Comparison of ENCODE assay signal across 1 cellular context in the genomic region with DNA sequence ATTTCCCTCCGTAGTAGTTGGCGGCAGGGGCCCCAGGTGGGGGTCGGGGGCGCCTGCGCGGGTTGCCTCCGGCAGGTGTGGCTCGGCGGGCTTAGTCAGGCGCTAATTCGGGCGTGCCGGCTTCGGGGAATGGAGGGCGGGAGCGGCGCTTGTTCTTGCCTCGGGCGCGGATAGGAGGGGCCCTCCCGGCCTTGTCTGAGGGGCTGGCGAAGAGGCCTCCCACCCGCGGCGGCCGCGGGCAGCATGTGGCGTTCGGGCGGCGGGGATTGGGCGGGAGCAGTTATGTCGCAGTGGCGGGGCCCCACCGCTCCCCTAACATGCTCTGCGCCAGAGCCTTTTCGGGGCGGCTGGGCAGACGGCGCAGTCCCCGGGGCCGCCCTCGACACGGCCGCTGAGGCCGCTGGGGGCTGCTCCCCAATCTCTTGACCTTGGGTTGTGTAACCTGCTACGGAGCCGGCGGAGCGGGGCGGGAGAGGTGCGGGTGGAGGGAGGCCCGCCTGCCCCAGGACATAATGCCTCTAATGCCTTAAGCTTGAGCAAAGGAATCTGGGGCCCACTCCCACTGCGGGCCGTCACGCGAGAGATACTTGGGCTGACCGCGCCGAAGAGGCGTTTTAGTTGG.
TF ChIP-seq lines count a peak whose summit lies in the region.

No MANE protein-coding gene starts in this region.

TF ChIP-seq in K562, 482 proteins besides CTCF, POLR2A, EP300 and RAD21 (continued from another document and continues in another):
- TF ChIP-seq ZBTB11 (CRISPR knock-in tag; IDR thresholded peaks at IDR 0.05) (no peak), CAMTA2 (CRISPR knock-in tag; conservative IDR thresholded peaks at IDR 0.05) (no peak), CBX5 (IDR thresholded peaks at IDR 0.05; ENCODE audit: borderline replicate concordance, low read depth) (no peak), NR2C2 (CRISPR knock-in tag; IDR thresholded peaks at IDR 0.05) (no peak), NR2C2 (tag; IDR thresholded peaks at IDR 0.05) (no peak), IRF2 (CRISPR knock-in tag; IDR thresholded peaks at IDR 0.05) (no peak), THRB (CRISPR knock-in tag; conservative IDR thresholded peaks at IDR 0.05) (no peak), ZNF436 (CRISPR knock-in tag; IDR thresholded peaks at IDR 0.05) (no peak), ZNF75A (CRISPR knock-in tag; IDR thresholded peaks at IDR 0.05) (no peak), TAF9B (IDR thresholded peaks at IDR 0.05; ENCODE audit: partially characterized antibody) (no peak), TCF7 (IDR thresholded peaks at IDR 0.05; ENCODE audit: borderline replicate concordance) (no peak), RBBP5 (IDR thresholded peaks at IDR 0.05; ENCODE audit: borderline replicate concordance, insufficient read depth, low read length, poor library complexity, severe bottlenecking) (peak; percentile 79), MTA1 (IDR thresholded peaks at IDR 0.05; ENCODE audit: borderline replicate concordance) (no peak), RBFOX2 (IDR thresholded peaks at IDR 0.05; ENCODE audit: low read depth, low read length) (peak; percentile 89), ZBTB2 (IDR thresholded peaks at IDR 0.05) (no peak), GTF3C2 (IDR thresholded peaks at IDR 0.05; ENCODE audit: borderline replicate concordance, extremely low read depth, insufficient read length) (no peak), L3MBTL2 (IDR thresholded peaks at IDR 0.05) (no peak; the same call in 1 of the 2 replicates), ZFP30 (CRISPR knock-in tag; IDR thresholded peaks at IDR 0.05; ENCODE audit: borderline replicate concordance) (no peak), ZNF197 (CRISPR knock-in tag; IDR thresholded peaks at IDR 0.05; ENCODE audit: low read depth) (no peak), ZNF431 (CRISPR knock-in tag; IDR thresholded peaks at IDR 0.05) (peak; percentile 50; the same call in 1 of the 2 replicates), RBM15 (IDR thresholded peaks at IDR 0.05; ENCODE audit: insufficient read depth, low read length) (no peak), ZNF316 (IDR thresholded peaks at IDR 0.05) (no peak), CTCFL (IDR thresholded peaks at IDR 0.05; ENCODE audit: borderline replicate concordance, insufficient read depth, low read depth, low read length, poor library complexity, severe bottlenecking) (no peak), NCOA4 (IDR thresholded peaks at IDR 0.05; ENCODE audit: partially characterized antibody) (no peak), GABPA (tag; conservative IDR thresholded peaks at IDR 0.05; ENCODE audit: low read depth) (no peak), PHB (CRISPR knock-in tag; IDR thresholded peaks at IDR 0.05) (no peak), TGIF2 (CRISPR knock-in tag; IDR thresholded peaks at IDR 0.05) (peak; percentile 27; the same call in 1 of the 2 replicates), YY1 (IDR thresholded peaks at IDR 0.05; ENCODE audit: borderline replicate concordance in 1 of 3, control insufficient read depth in 1 of 3, extremely low read depth in 1 of 3, insufficient read depth in 3 of 3, insufficient read length in 1 of 3, insufficient replicate concordance in 2 of 3, low read depth in 1 of 3, low read length in 2 of 3) (peak in 1 of 3 experiments; percentile 2), EWSR1 (IDR thresholded peaks at IDR 0.05; ENCODE audit: borderline replicate concordance, low read depth, partially characterized antibody) (no peak), CHCHD3 (CRISPR knock-in tag; IDR thresholded peaks at IDR 0.05) (no peak), MAFF (IDR thresholded peaks at IDR 0.05; ENCODE audit: low read length) (no peak), RBM39 (optimal IDR thresholded peaks at IDR 0.05; ENCODE audit: low read depth, low read length) (no peak), ETV6 (IDR thresholded peaks at IDR 0.05; ENCODE audit: borderline replicate concordance in 1 of 2, low read depth in 2 of 2, low read length in 1 of 2) (no peak), ETV6 (CRISPR knock-in tag; IDR thresholded peaks at IDR 0.05; ENCODE audit: borderline replicate concordance) (0 out of 2 replicates have a peak, but pooled peaks have one; percentile 8), CBX2 (IDR thresholded peaks at IDR 0.05; ENCODE audit: insufficient read depth, low read length, poor library complexity, severe bottlenecking) (no peak), NFRKB (IDR thresholded peaks at IDR 0.05; ENCODE audit: low read depth) (no peak), NR4A1 (CRISPR knock-in tag; IDR thresholded peaks at IDR 0.05) (no peak), NR4A1 (tag; IDR thresholded peaks at IDR 0.05) (no peak), SOX6 (IDR thresholded peaks at IDR 0.05) (no peak), ADNP (tag; IDR thresholded peaks at IDR 0.05) (no peak)
- TF ChIP-seq, protein P1, sequence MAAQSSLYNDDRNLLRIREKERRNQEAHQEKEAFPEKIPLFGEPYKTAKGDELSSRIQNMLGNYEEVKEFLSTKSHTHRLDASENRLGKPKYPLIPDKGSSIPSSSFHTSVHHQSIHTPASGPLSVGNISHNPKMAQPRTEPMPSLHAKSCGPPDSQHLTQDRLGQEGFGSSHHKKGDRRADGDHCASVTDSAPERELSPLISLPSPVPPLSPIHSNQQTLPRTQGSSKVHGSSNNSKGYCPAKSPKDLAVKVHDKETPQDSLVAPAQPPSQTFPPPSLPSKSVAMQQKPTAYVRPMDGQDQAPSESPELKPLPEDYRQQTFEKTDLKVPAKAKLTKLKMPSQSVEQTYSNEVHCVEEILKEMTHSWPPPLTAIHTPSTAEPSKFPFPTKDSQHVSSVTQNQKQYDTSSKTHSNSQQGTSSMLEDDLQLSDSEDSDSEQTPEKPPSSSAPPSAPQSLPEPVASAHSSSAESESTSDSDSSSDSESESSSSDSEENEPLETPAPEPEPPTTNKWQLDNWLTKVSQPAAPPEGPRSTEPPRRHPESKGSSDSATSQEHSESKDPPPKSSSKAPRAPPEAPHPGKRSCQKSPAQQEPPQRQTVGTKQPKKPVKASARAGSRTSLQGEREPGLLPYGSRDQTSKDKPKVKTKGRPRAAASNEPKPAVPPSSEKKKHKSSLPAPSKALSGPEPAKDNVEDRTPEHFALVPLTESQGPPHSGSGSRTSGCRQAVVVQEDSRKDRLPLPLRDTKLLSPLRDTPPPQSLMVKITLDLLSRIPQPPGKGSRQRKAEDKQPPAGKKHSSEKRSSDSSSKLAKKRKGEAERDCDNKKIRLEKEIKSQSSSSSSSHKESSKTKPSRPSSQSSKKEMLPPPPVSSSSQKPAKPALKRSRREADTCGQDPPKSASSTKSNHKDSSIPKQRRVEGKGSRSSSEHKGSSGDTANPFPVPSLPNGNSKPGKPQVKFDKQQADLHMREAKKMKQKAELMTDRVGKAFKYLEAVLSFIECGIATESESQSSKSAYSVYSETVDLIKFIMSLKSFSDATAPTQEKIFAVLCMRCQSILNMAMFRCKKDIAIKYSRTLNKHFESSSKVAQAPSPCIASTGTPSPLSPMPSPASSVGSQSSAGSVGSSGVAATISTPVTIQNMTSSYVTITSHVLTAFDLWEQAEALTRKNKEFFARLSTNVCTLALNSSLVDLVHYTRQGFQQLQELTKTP (IDR thresholded peaks at IDR 0.05; ENCODE audit: low read depth in 1 of 2, partially characterized antibody in 2 of 2) = no peak
- TF ChIP-seq, protein P2, sequence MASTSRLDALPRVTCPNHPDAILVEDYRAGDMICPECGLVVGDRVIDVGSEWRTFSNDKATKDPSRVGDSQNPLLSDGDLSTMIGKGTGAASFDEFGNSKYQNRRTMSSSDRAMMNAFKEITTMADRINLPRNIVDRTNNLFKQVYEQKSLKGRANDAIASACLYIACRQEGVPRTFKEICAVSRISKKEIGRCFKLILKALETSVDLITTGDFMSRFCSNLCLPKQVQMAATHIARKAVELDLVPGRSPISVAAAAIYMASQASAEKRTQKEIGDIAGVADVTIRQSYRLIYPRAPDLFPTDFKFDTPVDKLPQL (IDR thresholded peaks at IDR 0.05; ENCODE audit: extremely low read depth, insufficient read length) = no peak
- TF ChIP-seq, protein P3, sequence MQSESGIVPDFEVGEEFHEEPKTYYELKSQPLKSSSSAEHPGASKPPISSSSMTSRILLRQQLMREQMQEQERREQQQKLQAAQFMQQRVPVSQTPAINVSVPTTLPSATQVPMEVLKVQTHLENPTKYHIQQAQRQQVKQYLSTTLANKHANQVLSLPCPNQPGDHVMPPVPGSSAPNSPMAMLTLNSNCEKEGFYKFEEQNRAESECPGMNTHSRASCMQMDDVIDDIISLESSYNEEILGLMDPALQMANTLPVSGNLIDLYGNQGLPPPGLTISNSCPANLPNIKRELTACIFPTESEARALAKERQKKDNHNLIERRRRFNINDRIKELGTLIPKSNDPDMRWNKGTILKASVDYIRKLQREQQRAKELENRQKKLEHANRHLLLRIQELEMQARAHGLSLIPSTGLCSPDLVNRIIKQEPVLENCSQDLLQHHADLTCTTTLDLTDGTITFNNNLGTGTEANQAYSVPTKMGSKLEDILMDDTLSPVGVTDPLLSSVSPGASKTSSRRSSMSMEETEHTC (IDR thresholded peaks at IDR 0.05) = no peak
